In genomic region chr11:129749141-129749540, GRCh38 we compare ENCODE assay signal across 26 cellular contexts.
"Had no signal": no experiment of that assay in that cellular context is flagged by ENCODE, and none has a peak within 500 bp of the region (broad histone marks: within the 10 kb centered on the region; RNA-seq: fewer than 3 reads in every experiment).

No MANE protein-coding gene starts in this region.

- ATAC-seq: effector memory CD8-positive, alpha-beta T cell; esophagus mucosa; foreskin keratinocyte; gastroesophageal sphincter; heart left ventricle; left cardiac atrium; left lung; left ventricle myocardium superior; lower lobe of right lung; mucosa of descending colon had no signal

- H3K36me3 ChIP-seq: colonic mucosa, gastroesophageal sphincter, heart left ventricle, left lung, lower lobe of right lung had no signal

- H3K4me1 Mint-ChIP-seq: endodermal cell, naive B cell had no signal

- H3K4me3 Mint-ChIP-seq: dendritic cell treated with granulocyte-macrophage colony-stimulating factor and Interleukin-4, amounts not matched to agents 40 ng/mL and 50 ng/mL, for 4 days; effector memory CD8-positive, alpha-beta T cell; endodermal cell; mesothelial cell of epicardium had no signal

- H3K4me1 ChIP-seq: colonic mucosa, foreskin keratinocyte had no signal

- H3K27me3 ChIP-seq: hepatocyte had no signal

- H3K9me3 ChIP-seq: colonic mucosa, gastroesophageal sphincter, heart left ventricle, left lung, lower lobe of right lung, mucosa of descending colon had no signal

- H3K36me3 Mint-ChIP-seq: immature natural killer cell, mesothelial cell of epicardium had no signal

- DNase-seq: colonic mucosa; cortex of kidney; effector CD8-positive, alpha-beta T cell; effector memory CD8-positive, alpha-beta T cell; endodermal cell; erythroblast; foreskin keratinocyte; heart left ventricle; hypothalamus; immature natural killer cell; islet precursor cell; kidney; kidney glomerular epithelial cell; left cardiac atrium; left ventricle myocardium superior; lower lobe of right lung; mesenchymal stem cell; mucosa of descending colon; naive B cell had no signal

- H3K4me3 ChIP-seq: colonic mucosa, gastroesophageal sphincter, heart left ventricle, hepatocyte, left lung, lower lobe of right lung, mucosa of descending colon had no signal

- H3K9me3 Mint-ChIP-seq: dendritic cell treated with granulocyte-macrophage colony-stimulating factor and Interleukin-4, amounts not matched to agents 40 ng/mL and 50 ng/mL, for 4 days; effector memory CD8-positive, alpha-beta T cell; immature natural killer cell had no signal

- H3K27ac ChIP-seq: colonic mucosa, epithelial cell of prostate, foreskin keratinocyte, gastroesophageal sphincter, heart left ventricle, hepatocyte, left lung, lower lobe of right lung had no signal

- H3K27ac Mint-ChIP-seq: dendritic cell treated with granulocyte-macrophage colony-stimulating factor and Interleukin-4, amounts not matched to agents 40 ng/mL and 50 ng/mL, for 4 days; effector memory CD8-positive, alpha-beta T cell; endodermal cell; mesothelial cell of epicardium; naive B cell had no signal
